ENCODE assay signal across 9 cellular contexts in genomic region chr1:94884101-94884875, GRCh38. TPM values are rescaled to one million over a fixed set of nuclear protein-coding genes. Genes with fewer than 3 reads are reported as not detected.
DNase-seq lines count a peak whose midpoint lies in the region; ATAC-seq and TF ChIP-seq lines count a peak whose summit lies in the region.
"Had no signal": no experiment of that assay in that cellular context is flagged by ENCODE, and none has a peak within 500 bp of the region (broad histone marks: within the 10 kb centered on the region; RNA-seq: fewer than 3 reads in every experiment).

No MANE protein-coding gene starts in this region.

- H3K4me1 Mint-ChIP-seq in effector memory CD8-positive, alpha-beta T cell (ENCODE audit: low read depth in 2 of 2), result peaks cover 11 to 15% of the 10 kb centered on the region in 2 donors

- peak overlapping the region; percentile 75 for H3K14ac ChIP-seq in IMR-90 (replicated peaks; ENCODE audit: low read depth, low read length)

- dilution Hi-C loops in IMR-90 (cut with HindIII; ENCODE audit: low sequenced_read_pairs, unreplicated experiment), result no loop called here

- POLR2A ChIA-PET in IMR-90 (lab: Charles Lee; ENCODE audit: unreplicated experiment), result no interaction called here

- H3K9me3 ChIP-seq in IMR-90 (ENCODE audit: control insufficient read depth, insufficient read depth, low read length), result no peaks in the 10 kb centered on the region

- H2AFZ ChIP-seq in IMR-90 (replicated peaks; ENCODE audit: low read length, poor library complexity), result peak overlapping the region; percentile 84

- peak overlapping the region; percentile 23 for H4K5ac ChIP-seq in IMR-90 (ENCODE audit: low read depth, low read length)

- H3K18ac ChIP-seq in IMR-90 (ENCODE audit: low read depth, low read length), result peak overlapping the region; percentile 95

- peak overlapping the region; percentile 26 to 88 for H3K27ac Mint-ChIP-seq in effector memory CD8-positive, alpha-beta T cell

- H3K4me1 ChIP-seq in IMR-90 (ENCODE audit: control insufficient read depth, insufficient read depth, low read length), result peaks cover 8% of the 10 kb centered on the region

- in situ Hi-C loops in IMR-90 (cut with MboI; ENCODE audit: low sequenced_read_pairs), result no loop called here

- H2BK20ac ChIP-seq in IMR-90 (ENCODE audit: low read depth, low read length), result peak overlapping the region; percentile 57; the same call in 1 of the 2 replicates

- peak overlapping the region; percentile 46; the same call in 1 of the 2 replicates for H2AK5ac ChIP-seq in IMR-90 (ENCODE audit: low read depth, low read length)

- TF ChIP-seq CTCF in IMR-90 (conservative IDR thresholded peaks at IDR 0.05; ENCODE audit: low read depth, low read length), result no peak

- H2BK15ac ChIP-seq in IMR-90 (ENCODE audit: low read depth, low read length), result peak overlapping the region; percentile 33; the same call in 1 of the 3 replicates

- H2BK120ac ChIP-seq in IMR-90 (ENCODE audit: low read depth, low read length), result peak overlapping the region; percentile 82

- H4K20me1 ChIP-seq in IMR-90 (ENCODE audit: insufficient read depth, low read length), result no peaks in the 10 kb centered on the region

- H3K4me3 ChIP-seq in IMR-90 (ENCODE audit: insufficient read depth, low read depth, low read length), result no peak overlapping the region

- H3K27ac ChIP-seq in IMR-90 (ENCODE audit: insufficient read depth, low read length), result peak overlapping the region; percentile 89

- peak overlapping the region; percentile 79 for H3K4me2 ChIP-seq in IMR-90 (ENCODE audit: low read depth, low read length)

- H3K56ac ChIP-seq in IMR-90 (ENCODE audit: extremely low read depth, insufficient read depth, low read length), result 0 out of 2 replicates have a peak overlapping the region, but pooled peaks have one; percentile 34

- CTCF ChIA-PET in IMR-90 (lab: Yijun Ruan, JAX), result interaction anchor here (1.8 kb wide), 1 partner anchor 30 kb away, joined by 6 read pairs; no protein-coding TSS in a partner anchor

- peak overlapping the region; percentile 80 for H3K4ac ChIP-seq in IMR-90 (ENCODE audit: low read depth, low read length)

- H4K91ac ChIP-seq in IMR-90 (ENCODE audit: insufficient read depth, low read depth, low read length), result peak overlapping the region; percentile 55

- peak overlapping the region; percentile 73 for H2BK5ac ChIP-seq in IMR-90 (ENCODE audit: low read depth, low read length, poor library complexity, severe bottlenecking)

- peaks cover 0 to 5% of the 10 kb centered on the region in 2 donors for H3K27me3 Mint-ChIP-seq in effector memory CD8-positive, alpha-beta T cell

- no peaks in the 10 kb centered on the region for H3K27me3 ChIP-seq in IMR-90 (ENCODE audit: control insufficient read depth, insufficient read depth, low read length)

- no peaks in the 10 kb centered on the region for H3K9me3 Mint-ChIP-seq in effector memory CD8-positive, alpha-beta T cell

- BruUV-seq in IMR-90 (replicated peaks; lab: Mats Ljungman, UMichigan), result no TSS peak

- peak overlapping the region; percentile 76 to 84 for H4K8ac ChIP-seq in IMR-90 (ENCODE audit: low read depth in 2 of 2, low read length in 2 of 2)

- ATAC-seq in IMR-90 (ENCODE audit: low read depth) (peak; percentile 90), GM21825 (IDR thresholded peaks at IDR 0.05; ENCODE audit: unreplicated experiment) (no peak), HG03175 (IDR thresholded peaks at IDR 0.05; ENCODE audit: unreplicated experiment) (no peak), HG03469 (IDR thresholded peaks at IDR 0.05; ENCODE audit: unreplicated experiment) (no peak)
- ATAC-seq in effector memory CD8-positive, alpha-beta T cell (replicated peaks), result no peak
- ATAC-seq: Panc1 had no signal

- H2AK9ac ChIP-seq in IMR-90 (replicated peaks; ENCODE audit: low read depth, low read length, poor library complexity), result no peak overlapping the region

- peak overlapping the region; percentile 68 for H3K9ac ChIP-seq in IMR-90 (ENCODE audit: low read depth, low read length)

- intact Hi-C loops in IMR-90 (cut with micrococcal nuclease), result loop anchor here (2.0 kb wide), 1 partner anchor 29 kb away; no protein-coding TSS in a partner anchor

- peak; percentile 72 for DNase-seq in AG08396 (ENCODE audit: low spot score)
- peak; percentile 76 for DNase-seq in IMR-90
- DNase-seq in effector memory CD8-positive, alpha-beta T cell, result no peak
- DNase-seq in midbrain (lab: John Stamatoyannopoulos, UW), result peak; percentile 55
- DNase-seq in KG1 (lab: John Stamatoyannopoulos, UW), result no peak

- TF ChIP-seq POLR2A in IMR-90 (IDR thresholded peaks at IDR 0.05; ENCODE audit: low read depth, low read length), result no peak

- no peaks in the 10 kb centered on the region for H3K79me1 ChIP-seq in IMR-90 (ENCODE audit: low read depth in 1 of 2, low read length in 2 of 2)

- peaks cover 16% of the 10 kb centered on the region for H3K9me1 ChIP-seq in IMR-90 (ENCODE audit: insufficient read depth, low read length)

- 40% methylated on average over 2 of the region's 12 CpGs; no CpG with 5 or more reads in 1 of the 2 experiments for WGBS in IMR-90 (ENCODE audit: extremely low coverage in 2 of 2, insufficient read length in 1 of 2), 2 experiments

- H3K4me3 Mint-ChIP-seq in effector memory CD8-positive, alpha-beta T cell, result peak overlapping the region in 1 of 2 donors; percentile 42

- peak overlapping the region; percentile 44; the same call in 1 of the 2 replicates for H3K23ac ChIP-seq in IMR-90 (ENCODE audit: low read depth, low read length)

- TF ChIP-seq RAD21 in IMR-90 (IDR thresholded peaks at IDR 0.05; ENCODE audit: low read length), result no peak

- H3K36me3 Mint-ChIP-seq in effector memory CD8-positive, alpha-beta T cell (ENCODE audit: insufficient read depth), result no peaks in the 10 kb centered on the region

- H3K36me3 ChIP-seq in IMR-90 (ENCODE audit: control insufficient read depth, insufficient read depth, low read length), result no peaks in the 10 kb centered on the region

TF ChIP-seq in IMR-90, 13 proteins besides CTCF, POLR2A, EP300 and RAD21:
- TF ChIP-seq SMC3 (IDR thresholded peaks at IDR 0.05; ENCODE audit: low read depth, low read length), result no peak
- TF ChIP-seq MXI1 (IDR thresholded peaks at IDR 0.05; ENCODE audit: borderline replicate concordance, low read depth, low read length), result no peak
- peak; percentile 50 for TF ChIP-seq MAFK (IDR thresholded peaks at IDR 0.05; ENCODE audit: low read depth, low read length)
- no peak for TF ChIP-seq USF2 (IDR thresholded peaks at IDR 0.05; ENCODE audit: low read depth, low read length)
- no peak for TF ChIP-seq CHD1 (IDR thresholded peaks at IDR 0.05; ENCODE audit: low read depth, low read length)
- TF ChIP-seq RCOR1 (IDR thresholded peaks at IDR 0.05; ENCODE audit: insufficient replicate concordance, low read length), result no peak
- no peak for TF ChIP-seq NFE2L2 (IDR thresholded peaks at IDR 0.05; ENCODE audit: low read depth, low read length)
- TF ChIP-seq MAZ (IDR thresholded peaks at IDR 0.05; ENCODE audit: borderline replicate concordance, low read depth, low read length), result no peak

RNA-seq across cellular contexts. Expression of gene CNN3, which starts 42.6 kb away (rescaled TPM):
- total RNA-seq in IMR-90 (2012; rRNA removed), result 552 and 592 TPM in 2 replicates
- polyA plus RNA-seq in IMR-90 (2012; rRNA removed), result 214 and 249 TPM in 2 replicates
- 118 and 124 TPM in 2 replicates for polyA plus RNA-seq in IMR-90 (2012; cell fraction: cytosol; rRNA removed)
- polyA plus RNA-seq in IMR-90 (2012; cell fraction: nucleus; rRNA removed; ENCODE audit: low replicate concordance), result 47.8 and 219 TPM in 2 replicates

Comparison
In these comparisons a context has a peak if more than half of its experiments do, and no peak if none do; other contexts are left out.
1. DNase-seq: peak in AG08396 (single experiment), IMR-90 (single experiment) and midbrain (single experiment); none in effector memory CD8-positive, alpha-beta T cell (0 of 3) and KG1 (single experiment).